In genomic region chr6:33205172-33206026, GRCh38 we compare ENCODE assay signal across 8 cellular contexts. TPM values are rescaled to one million over a fixed set of nuclear protein-coding genes. Genes with fewer than 3 reads are reported as not detected.
DNase-seq lines count a peak whose midpoint lies in the region; ATAC-seq and TF ChIP-seq lines count a peak whose summit lies in the region.

No MANE protein-coding gene starts in this region.

- H4K8ac ChIP-seq in neuronal stem cell (ENCODE audit: low read depth, low read length) = no peak overlapping the region

- H3K14ac ChIP-seq in neuronal stem cell (ENCODE audit: low read length) = no peak overlapping the region

- peak overlapping the region; percentile 51 for H2BK15ac ChIP-seq in neuronal stem cell (ENCODE audit: low read length)

- peaks cover 30% of the 10 kb centered on the region for H3F3A ChIP-seq in SU-DHL-6 (ENCODE audit: insufficient read depth)

- H2BK12ac ChIP-seq in neuronal stem cell (ENCODE audit: low read length) = peak overlapping the region; percentile 12

- DNase-seq in cardiac muscle cell (ENCODE audit: low read depth in 1 of 2, low spot score in 1 of 2) (no peak), left ventricle myocardium superior (no peak), neuronal stem cell (ENCODE audit: low spot score) (no peak), COR-L47 (lab: John Stamatoyannopoulos, UW) (no peak), cerebellar nuclear complex (lab: John Stamatoyannopoulos, UW) (no peak)

- no CpG with 5 or more reads among the region's 18 CpGs for WGBS in neuronal stem cell (ENCODE audit: extremely low coverage in 2 of 2, insufficient read length in 2 of 2, insufficient replicate concordance in 1 of 2), 2 donors

- H2AFZ ChIP-seq in SU-DHL-6 (ENCODE audit: low read depth, low read length, severe bottlenecking) = peak overlapping the region; percentile 73
- H2AFZ ChIP-seq in neuronal stem cell (ENCODE audit: low read length) = no peak overlapping the region

- H3K9me3 ChIP-seq in cardiac muscle cell (ENCODE audit: low read depth) (no peaks in the 10 kb centered on the region), SU-DHL-6 (ENCODE audit: insufficient read depth, low read length) (no peaks in the 10 kb centered on the region), endocrine pancreas (ENCODE audit: control insufficient read depth, low read length) (no peaks in the 10 kb centered on the region), neuronal stem cell (replicated peaks in 1 of 2; ENCODE audit: control insufficient read depth in 2 of 2, insufficient read depth in 1 of 2, low read depth in 1 of 2, low read length in 2 of 2) (no peaks in the 10 kb centered on the region)

- no peaks in the 10 kb centered on the region for H3K27me3 ChIP-seq in cardiac muscle cell
- H3K27me3 ChIP-seq in SU-DHL-6 (ENCODE audit: low read length) = no peaks in the 10 kb centered on the region
- no peaks in the 10 kb centered on the region for H3K27me3 ChIP-seq in endocrine pancreas (ENCODE audit: control insufficient read depth, insufficient read depth, low read length)
- H3K27me3 ChIP-seq in neuronal stem cell (ENCODE audit: control insufficient read depth in 3 of 3, insufficient read depth in 3 of 3, low read depth in 1 of 3, low read length in 3 of 3) = no peaks in the 10 kb centered on the region

- peak overlapping the region; percentile 87 for H3K4me3 ChIP-seq in cardiac muscle cell
- H3K4me3 ChIP-seq in SU-DHL-6 (ENCODE audit: insufficient read depth, low read length, poor library complexity, severe bottlenecking) = peak overlapping the region; percentile 71
- no peak overlapping the region for H3K4me3 ChIP-seq in endocrine pancreas (ENCODE audit: control insufficient read depth, insufficient read depth, low read length)
- H3K4me3 ChIP-seq in neuronal stem cell (ENCODE audit: low read length in 2 of 2) = peak overlapping the region; percentile 73 to 92

- H2BK120ac ChIP-seq in neuronal stem cell (ENCODE audit: low read depth, low read length) = peak overlapping the region; percentile 56

- ATAC-seq in left ventricle myocardium superior (no peak), GM21423 (IDR thresholded peaks at IDR 0.05; ENCODE audit: unreplicated experiment) (no peak)

- intact Hi-C loops in left ventricle myocardium superior (cut with micrococcal nuclease) = no loop called here

- peaks cover 14% of the 10 kb centered on the region for H3K79me1 ChIP-seq in neuronal stem cell (ENCODE audit: low read depth, low read length)

- H3K18ac ChIP-seq in neuronal stem cell (ENCODE audit: low read length) = peak overlapping the region; percentile 76

- H3K4ac ChIP-seq in neuronal stem cell (ENCODE audit: low read length) = peak overlapping the region; percentile 4

- peak overlapping the region; percentile 4 for H3K23ac ChIP-seq in neuronal stem cell (ENCODE audit: low read depth, low read length, poor library complexity)

- H4K91ac ChIP-seq in neuronal stem cell (ENCODE audit: low read depth, low read length, poor library complexity) = no peak overlapping the region

- H3K9ac ChIP-seq in SU-DHL-6 (ENCODE audit: low read length) (peak overlapping the region; percentile 78), endocrine pancreas (ENCODE audit: control insufficient read depth, insufficient read depth, low read length) (peak overlapping the region; percentile 34), neuronal stem cell (ENCODE audit: low read depth, low read length, poor library complexity) (peak overlapping the region; percentile 91)

- TF ChIP-seq CTCF in cardiac muscle cell (IDR thresholded peaks at IDR 0.05; ENCODE audit: low read depth, low read length) (no peak), SU-DHL-6 (IDR thresholded peaks at IDR 0.05; ENCODE audit: insufficient read depth, low read length, poor library complexity, severe bottlenecking) (peak; percentile 52)

- H3K9me2 ChIP-seq in SU-DHL-6 (replicated peaks; ENCODE audit: insufficient read depth, low read length) = no peaks in the 10 kb centered on the region

- peaks cover 18% of the 10 kb centered on the region for H3K4me1 ChIP-seq in cardiac muscle cell (ENCODE audit: low read depth)
- peaks cover 14% of the 10 kb centered on the region for H3K4me1 ChIP-seq in endocrine pancreas (ENCODE audit: control insufficient read depth, insufficient read depth, low read length)
- H3K4me1 ChIP-seq in neuronal stem cell (ENCODE audit: control insufficient read depth in 2 of 2, insufficient read depth in 1 of 2, low read depth in 1 of 2, low read length in 2 of 2) = peaks cover 31 to 51% of the 10 kb centered on the region in 2 donors

- peak overlapping the region; percentile 72 for H2AK5ac ChIP-seq in neuronal stem cell (ENCODE audit: low read depth, low read length)

- H3K27ac ChIP-seq in cardiac muscle cell (peak overlapping the region; percentile 72), SU-DHL-6 (ENCODE audit: low read depth, low read length) (no peak overlapping the region), neuronal stem cell (replicated peaks; ENCODE audit: low read length) (peak overlapping the region; percentile 69)

- H3K79me2 ChIP-seq in SU-DHL-6 (ENCODE audit: insufficient read depth, low read length) = peaks cover 19% of the 10 kb centered on the region

- no peaks in the 10 kb centered on the region for H4K20me1 ChIP-seq in SU-DHL-6 (ENCODE audit: low read depth, low read length)

- H2BK5ac ChIP-seq in neuronal stem cell (ENCODE audit: low read length) = peak overlapping the region; percentile 85

- peak overlapping the region; percentile 71 for H3K4me2 ChIP-seq in SU-DHL-6 (ENCODE audit: low read depth, low read length, poor library complexity, severe bottlenecking)
- peak overlapping the region; percentile 87 for H3K4me2 ChIP-seq in neuronal stem cell (ENCODE audit: insufficient read depth, low read length, poor library complexity, severe bottlenecking)

- H3K36me3 ChIP-seq in cardiac muscle cell (peaks cover 17% of the 10 kb centered on the region), SU-DHL-6 (ENCODE audit: low read length) (0 out of 2 replicates have a peak, but pooled peaks cover 3% of the 10 kb centered on the region), endocrine pancreas (ENCODE audit: control insufficient read depth, insufficient read depth, low read length) (no peaks in the 10 kb centered on the region), neuronal stem cell (replicated peaks in 1 of 2; ENCODE audit: control insufficient read depth in 2 of 2, insufficient read depth in 2 of 2, low read length in 2 of 2) (peaks cover 29 to 48% of the 10 kb centered on the region in 2 donors)

RNA-seq across cellular contexts. Expression of gene HSD17B8, which starts 0.9 kb away (rescaled TPM):
- total RNA-seq in cardiac muscle cell (45.4 and 45.7 TPM in 2 replicates), left ventricle myocardium superior (24.8 TPM)
- 47.6 and 68.0 TPM in 2 replicates for polyA plus RNA-seq in cardiac muscle cell
- 8.2 TPM for polyA plus RNA-seq in neuronal stem cell (2013, experiment 1 of 2)
- polyA plus RNA-seq in neuronal stem cell (2013, experiment 2 of 2) = 8.3 TPM

RNA-seq across cellular contexts. Expression of gene RING1, which starts 2.9 kb away (rescaled TPM):
- total RNA-seq in cardiac muscle cell (37.0 and 51.4 TPM in 2 replicates), left ventricle myocardium superior (30.1 TPM)
- polyA plus RNA-seq in cardiac muscle cell = 42.1 and 44.2 TPM in 2 replicates
- polyA plus RNA-seq in neuronal stem cell (2013, experiment 1 of 2) = 47.3 TPM
- polyA plus RNA-seq in neuronal stem cell (2013, experiment 2 of 2) = 47.9 TPM

RNA-seq across cellular contexts. Expression of gene SLC39A7, which starts 4.7 kb away (rescaled TPM):
- total RNA-seq in cardiac muscle cell = 147 and 150 TPM in 2 replicates
- 35.1 and 51.3 TPM in 2 replicates for polyA plus RNA-seq in cardiac muscle cell
- total RNA-seq in left ventricle myocardium superior = 47.7 TPM
- polyA plus RNA-seq in neuronal stem cell (2013, experiment 1 of 2) = 42.0 TPM
- polyA plus RNA-seq in neuronal stem cell (2013, experiment 2 of 2) = 40.1 TPM

RNA-seq across cellular contexts. Expression of gene RXRB, which starts 4.9 kb away (rescaled TPM):
- total RNA-seq in cardiac muscle cell (38.1 and 46.7 TPM in 2 replicates), left ventricle myocardium superior (41.2 TPM)
- polyA plus RNA-seq in cardiac muscle cell = 37.8 and 39.6 TPM in 2 replicates
- 18.7 TPM for polyA plus RNA-seq in neuronal stem cell (2013, experiment 1 of 2)
- polyA plus RNA-seq in neuronal stem cell (2013, experiment 2 of 2) = 18.1 TPM

RNA-seq across cellular contexts. Expression of gene COL11A2, which starts 13.1 kb away (rescaled TPM):
- total RNA-seq in cardiac muscle cell (70.6 and 94.6 TPM in 2 replicates), left ventricle myocardium superior (1.9 TPM)
- polyA plus RNA-seq in cardiac muscle cell = 59.6 and 63.8 TPM in 2 replicates
- 0.86 TPM for polyA plus RNA-seq in neuronal stem cell (2013, experiment 1 of 2)
- 0.82 TPM for polyA plus RNA-seq in neuronal stem cell (2013, experiment 2 of 2)

Comparison
In these comparisons a context has a peak if more than half of its experiments do, and no peak if none do; other contexts are left out.
1. H3K9ac ChIP-seq: peak in every context shown above with its lines; median percentile 91 in neuronal stem cell; 78 in SU-DHL-6; 34 in endocrine pancreas.